ENCODE assay signal across 7 cellular contexts in genomic region chr5:154317916-154318315, GRCh38.
"Had no signal": no experiment of that assay in that cellular context is flagged by ENCODE, and none has a peak within 500 bp of the region (broad histone marks: within the 10 kb centered on the region; RNA-seq: fewer than 3 reads in every experiment).

No MANE protein-coding gene starts in this region.

- H3K4me3 Mint-ChIP-seq: GM23338, H9, IgD-negative memory B cell had no signal

- DNase-seq: H9, HCEC 1CT, KBM-7 had no signal

- H3K27ac Mint-ChIP-seq: GM23338, H9, IgD-negative memory B cell had no signal

- H3K27ac ChIP-seq: HL-60 had no signal

- H3K4me3 ChIP-seq: GM23338 had no signal

- H3K9me3 Mint-ChIP-seq: GM23338, H9, IgD-negative memory B cell had no signal

- ATAC-seq: GM23338, HepG2 had no signal

- H3K27me3 Mint-ChIP-seq: IgD-negative memory B cell had no signal
